11 cellular contexts compared by ENCODE assay signal in the genomic region with DNA sequence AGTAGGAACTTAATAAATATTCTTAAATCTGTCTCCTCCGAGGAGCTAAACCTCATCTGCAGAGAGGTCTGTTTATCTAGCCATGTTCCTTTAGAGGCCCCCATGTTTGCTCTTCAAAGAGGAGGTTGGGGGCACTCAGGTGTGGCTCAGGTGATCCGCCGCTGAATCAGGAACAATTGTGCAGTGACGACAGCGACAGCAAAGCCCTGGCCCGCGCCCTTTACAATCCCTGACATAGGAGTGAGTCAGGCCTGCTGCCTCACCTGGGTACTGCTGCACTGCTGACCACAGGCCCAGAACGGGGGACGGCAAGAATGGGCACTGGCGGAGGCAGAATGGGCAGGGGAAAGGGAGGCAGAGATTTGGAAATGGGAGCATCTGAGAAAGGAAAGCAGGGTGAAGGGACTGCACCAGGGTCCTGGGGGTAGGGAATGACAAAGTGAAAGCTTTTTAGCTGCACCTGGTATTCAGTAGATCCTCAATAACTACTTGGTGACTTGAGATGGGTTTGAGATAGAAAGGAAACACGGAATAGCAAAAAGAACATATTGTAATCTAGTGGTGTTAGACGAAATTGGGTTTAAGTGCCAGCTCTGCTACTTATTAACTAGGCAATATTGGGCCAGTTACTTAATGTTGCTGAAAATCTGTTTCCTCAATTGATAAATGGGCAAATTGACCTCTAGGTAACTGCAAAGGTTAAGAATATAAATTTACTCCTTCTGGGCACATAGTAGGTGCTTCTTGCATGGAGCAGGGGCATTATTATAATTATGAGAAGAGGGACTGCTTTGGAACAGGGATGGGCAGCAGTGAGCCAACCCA. TPM values are rescaled to one million over a fixed set of nuclear protein-coding genes. Genes with fewer than 3 reads are reported as not detected.
A peak's percentile ranks its signal among the peaks of the same experiment; 100 is the strongest.
DNase-seq lines count a peak whose midpoint lies in the region; ATAC-seq, FAIRE-seq and TF ChIP-seq lines count a peak whose summit lies in the region.
"Had no signal": no experiment of that assay in that cellular context is flagged by ENCODE, and none has a peak within 500 bp of the region (broad histone marks: within the 10 kb centered on the region; RNA-seq: fewer than 3 reads in every experiment).

No MANE protein-coding gene starts in this region.

- H3K4me1 ChIP-seq in K562 (replicated peaks in 1 of 2; ENCODE audit: control insufficient read depth in 2 of 2, insufficient read depth in 2 of 2, low read length in 2 of 2) (peaks cover 16 to 29% of the 10 kb centered on the region in 2 experiments), liver (ENCODE audit: control insufficient read depth in 4 of 4, insufficient read depth in 4 of 4, low read length in 3 of 4) (peaks cover 5 to 22% (median 18%) of the 10 kb centered on the region in 4 donors), stomach (peaks cover 35 to 81% (median 69%) of the 10 kb centered on the region in 4 donors)

- ATAC-seq in K562 (no peak), GM19395 (IDR thresholded peaks at IDR 0.05; ENCODE audit: unreplicated experiment) (no peak)

- no peaks in the 10 kb centered on the region for H3K27me3 ChIP-seq in K562 (ENCODE audit: control insufficient read depth in 2 of 2, insufficient read depth in 2 of 2, low read length in 2 of 2)
- no peaks in the 10 kb centered on the region for H3K27me3 ChIP-seq in liver (ENCODE audit: control insufficient read depth in 4 of 4, insufficient read depth in 4 of 4, low read length in 3 of 4)
- no peaks in the 10 kb centered on the region for H3K27me3 ChIP-seq in stomach

- FAIRE-seq in K562 (lab: Jason Lieb, UNC), result no peak

- H3K27ac ChIP-seq in K562 (ENCODE audit: extremely low read depth, low read depth, low read length) (no peak overlapping the region), liver (ENCODE audit: low read depth in 1 of 2, low read length in 2 of 2) (peak overlapping the region; percentile 21 to 70), stomach (peak overlapping the region; percentile 82 to 96 (median 92)), caudate nucleus (ENCODE audit: low read depth, low read length) (no peak overlapping the region)

- H3K9me1 ChIP-seq in K562 (ENCODE audit: control insufficient read depth, insufficient read depth, low read length), result no peaks in the 10 kb centered on the region

- intact Hi-C loops in K562 (cut with micrococcal nuclease) (no loop called here), stomach (cut with DNase I; ENCODE audit: low total_unique reads) (loop anchor here (10.0 kb wide), 1 partner anchor 75 kb away; no protein-coding TSS in a partner anchor)
- intact Hi-C loops in activated T-helper 1 cell treated with anti-CD3 and anti-CD28 coated beads, Interleukin-12 subunit alpha, Interleukin-12 subunit beta, Interleukin-2, Interleukin-4 antibody, amounts not matched to agents 30 ng/mL and 10 ng/mL and 1 ng/mL, durations not matched to agents 14 hours and 24 hours and 36 hours (cut with micrococcal nuclease), result no loop called here

- 61% methylated on average over 12 of the region's 12 CpGs for WGBS in K562 (ENCODE audit: insufficient coverage, low coverage, missing lambda C conversion rate)
- 74% methylated on average over 12 of the region's 12 CpGs for WGBS in liver
- WGBS in stomach, 5 donors, result 38 to 69% (median 52%) methylated on average over 12 of the region's 12 CpGs

- H3K79me2 ChIP-seq in K562 (ENCODE audit: control insufficient read depth, insufficient read depth, low read length), result no peaks in the 10 kb centered on the region

- POLR2A ChIA-PET in K562 (lab: Yijun Ruan, JAX), result interaction anchor here (0.9 to 1.0 kb wide), 3 partner anchors 9 to 71 kb away, joined by 3 to 4 read pairs (median 3); no protein-coding TSS in a partner anchor

- H3K4me3 ChIP-seq in K562 (no peak overlapping the region), liver (ENCODE audit: low read depth in 1 of 3, low read length in 3 of 3) (no peak overlapping the region), stomach (no peak overlapping the region)

- no peaks in the 10 kb centered on the region for H4K20me1 ChIP-seq in K562 (replicated peaks; ENCODE audit: control insufficient read depth, insufficient read depth, low read length)

- CTCF ChIA-PET in K562 (lab: Yijun Ruan, JAX; ENCODE audit: low intra/inter-chr PET ratio), result no interaction called here

- TF ChIP-seq POLR2A in K562 (conservative IDR thresholded peaks at IDR 0.05) (no peak), stomach (IDR thresholded peaks at IDR 0.05) (no peak)

- H3K9ac ChIP-seq in K562 (ENCODE audit: insufficient read depth in 1 of 2, low read depth in 2 of 2, low read length in 2 of 2) (peak overlapping the region in 1 of 2 experiments; percentile 64; a peak in 1 of 4 replicates), liver (ENCODE audit: low read depth in 1 of 2, low read length in 2 of 2) (peak overlapping the region in 1 of 2 donors; percentile 51)

- H3K27me3 Mint-ChIP-seq in activated T-helper 1 cell treated with anti-CD3 and anti-CD28 coated beads, Interleukin-12 subunit alpha, Interleukin-12 subunit beta, Interleukin-2, Interleukin-4 antibody, amounts not matched to agents 30 ng/mL and 10 ng/mL and 1 ng/mL, durations not matched to agents 14 hours and 24 hours and 36 hours (ENCODE audit: insufficient read depth), result peaks cover 1% of the 10 kb centered on the region

- no peak for TF ChIP-seq CTCF in K562 (IDR thresholded peaks at IDR 0.05 in 2 of 3, conservative IDR thresholded peaks at IDR 0.05 in 1 of 3; ENCODE audit: insufficient read depth in 2 of 3, low read depth in 1 of 3, low read length in 3 of 3)
- no peak for TF ChIP-seq CTCF in liver (IDR thresholded peaks at IDR 0.05; ENCODE audit: low read depth, low read length, missing input control)
- no peak for TF ChIP-seq CTCF in stomach (IDR thresholded peaks at IDR 0.05)

- H2AFZ ChIP-seq in K562 (ENCODE audit: low read depth, low read length), result peak overlapping the region; percentile 78

- no peak overlapping the region for H3K27ac Mint-ChIP-seq in activated T-helper 1 cell treated with anti-CD3 and anti-CD28 coated beads, Interleukin-12 subunit alpha, Interleukin-12 subunit beta, Interleukin-2, Interleukin-4 antibody, amounts not matched to agents 30 ng/mL and 10 ng/mL and 1 ng/mL, durations not matched to agents 14 hours and 24 hours and 36 hours

- DNase-seq in HT-29 (ENCODE audit: low spot score), result peak; percentile 83
- no peak for DNase-seq in K562 (ENCODE audit: extremely low read depth in 1 of 4, low spot score in 3 of 4)
- peak; percentile 84 for DNase-seq in stomach
- no peak for DNase-seq in caudate nucleus (lab: John Stamatoyannopoulos, UW)
- DNase-seq in NCI-H1436 treated with DMSO at 0.1 percent for 48 hours (lab: John Stamatoyannopoulos, UW), result no peak
- DNase-seq in activated T-helper 1 cell treated with anti-CD3 and anti-CD28 coated beads, Interleukin-12 subunit alpha, Interleukin-12 subunit beta, Interleukin-2, Interleukin-4 antibody, amounts not matched to agents 30 ng/mL and 10 ng/mL and 1 ng/mL, durations not matched to agents 14 hours and 24 hours and 36 hours (ENCODE audit: low spot score), result no peak
- DNase-seq: aorta, DMS79, NCI-H524 treated with DMSO at 0.1 percent for 48 hours had no signal

- H3K9me3 Mint-ChIP-seq in activated T-helper 1 cell treated with anti-CD3 and anti-CD28 coated beads, Interleukin-12 subunit alpha, Interleukin-12 subunit beta, Interleukin-2, Interleukin-4 antibody, amounts not matched to agents 30 ng/mL and 10 ng/mL and 1 ng/mL, durations not matched to agents 14 hours and 24 hours and 36 hours, result no peaks in the 10 kb centered on the region

- no peak overlapping the region for H3K4me3 Mint-ChIP-seq in activated T-helper 1 cell treated with anti-CD3 and anti-CD28 coated beads, Interleukin-12 subunit alpha, Interleukin-12 subunit beta, Interleukin-2, Interleukin-4 antibody, amounts not matched to agents 30 ng/mL and 10 ng/mL and 1 ng/mL, durations not matched to agents 14 hours and 24 hours and 36 hours

- H3K9me3 ChIP-seq in K562 (replicated peaks; ENCODE audit: control insufficient read depth, insufficient read depth, low read depth, low read length) (no peaks in the 10 kb centered on the region), liver (ENCODE audit: control insufficient read depth in 4 of 4, low read length in 3 of 4) (no peaks in the 10 kb centered on the region), stomach (no peaks in the 10 kb centered on the region)

- H3K36me3 ChIP-seq in K562 (ENCODE audit: control insufficient read depth, insufficient read depth, low read length) (no peaks in the 10 kb centered on the region), liver (ENCODE audit: control insufficient read depth in 4 of 4, insufficient read depth in 3 of 4, low read depth in 1 of 4, low read length in 3 of 4) (no peaks in the 10 kb centered on the region), stomach (no peaks in the 10 kb centered on the region)

- TF ChIP-seq RAD21 in K562 (CRISPR knock-in tag; conservative IDR thresholded peaks at IDR 0.05 in 1 of 2, IDR thresholded peaks at IDR 0.05 in 1 of 2), result no peak
- peak; percentile 22 to 36 for TF ChIP-seq RAD21 in liver (IDR thresholded peaks at IDR 0.05)

- in situ Hi-C loops in K562 (cut with MboI), result loop anchor here (5.0 kb wide), 1 partner anchor 63 kb away; no protein-coding TSS in a partner anchor

- no peaks in the 10 kb centered on the region for H3K36me3 Mint-ChIP-seq in activated T-helper 1 cell treated with anti-CD3 and anti-CD28 coated beads, Interleukin-12 subunit alpha, Interleukin-12 subunit beta, Interleukin-2, Interleukin-4 antibody, amounts not matched to agents 30 ng/mL and 10 ng/mL and 1 ng/mL, durations not matched to agents 14 hours and 24 hours and 36 hours (ENCODE audit: low read depth)

- no TSS peak for BruUV-seq in K562 (replicated peaks; lab: Mats Ljungman, UMichigan)

- H3K4me2 ChIP-seq in K562 (ENCODE audit: insufficient read depth, low read length), result no peak overlapping the region

- H3K4me1 Mint-ChIP-seq in activated T-helper 1 cell treated with anti-CD3 and anti-CD28 coated beads, Interleukin-12 subunit alpha, Interleukin-12 subunit beta, Interleukin-2, Interleukin-4 antibody, amounts not matched to agents 30 ng/mL and 10 ng/mL and 1 ng/mL, durations not matched to agents 14 hours and 24 hours and 36 hours (ENCODE audit: low read depth), result peaks cover 37% of the 10 kb centered on the region

- TF ChIP-seq EP300 in K562 (IDR thresholded peaks at IDR 0.05; ENCODE audit: low read length) (no peak), stomach (IDR thresholded peaks at IDR 0.05) (no peak)

RNA-seq across cellular contexts. Expression of a gene that starts 5.4 kb away (rescaled TPM):
- total RNA-seq in HT-29 (2014; rRNA removed; shearing (Covaris generic)), result 200 and 206 TPM in 2 replicates
- 15.2 and 21.4 TPM in 2 replicates for total RNA-seq in K562 (2011; cell fraction: chromatin; rRNA removed; ENCODE audit: low replicate concordance)
- total RNA-seq in K562 (2011; cell fraction: nucleolus; rRNA removed), result 22.4 and 29.0 TPM in 2 replicates
- total RNA-seq in K562 (2011; cell fraction: nucleoplasm; rRNA removed), result 21.0 and 27.1 TPM in 2 replicates
- total RNA-seq in K562 (2014; rRNA removed) (18.7 and 24.7 TPM in 2 replicates), K562 (2014; rRNA removed; fragmentation: Illumina TruSeq; extraction: Trizol) (8.0 and 8.2 TPM in 2 replicates), K562 (2015; rRNA removed; fragmentation: Illumina TruSeq; extraction: Trizol) (13.0 and 15.1 TPM in 2 replicates), K562 (2021) (23.4 and 24.1 TPM in 2 replicates), liver (1 to 10 TPM; 1.3 to 6.5 TPM), stomach (100 to 1,000 TPM in 2 of 5 donors, 10 to 100 TPM in 3; 16.5 to 144 (median 92.8) TPM)
- polyA plus RNA-seq in K562 (2011; rRNA removed) (8.8 and 11.5 TPM in 2 replicates), K562 (2014; fragmentation: Illumina TruSeq; extraction: Trizol) (11.4 and 12.5 TPM in 2 replicates), K562 (2014; fragmentation: Nextera tagmentation; extraction: Ambion mirVana) (1 to 10 TPM; 1.5 to 1.7 TPM), K562 (2014; rRNA removed) (26.0 and 30.0 TPM in 2 replicates), liver (1 to 10 TPM; 6.9 to 8.1 TPM), stomach (100 to 1,000 TPM; 112 to 187 (median 147) TPM)
- 9.9 and 20.6 TPM in 2 replicates for polyA plus RNA-seq in K562 (2011; cell fraction: cytosol; rRNA removed)
- 25.7 and 32.6 TPM in 2 replicates for polyA plus RNA-seq in K562 (2011; cell fraction: nucleus; rRNA removed)
- 30.7 and 77.8 TPM in 2 replicates for polyA plus RNA-seq in K562 (2012)
- 3.8 and 6.5 TPM in 2 replicates for polyA minus RNA-seq in K562 (2011; rRNA and poly(A)+ RNA removed)
- polyA minus RNA-seq in K562 (2011; cell fraction: cytosol; rRNA and poly(A)+ RNA removed), result 5.3 and 6.8 TPM in 2 replicates
- polyA minus RNA-seq in K562 (2011; cell fraction: nucleus; rRNA and poly(A)+ RNA removed), result 9.7 and 12.9 TPM in 2 replicates
- 578 and 603 TPM in 2 replicates for total RNA-seq in activated T-helper 1 cell treated with anti-CD3 and anti-CD28 coated beads, Interleukin-12 subunit alpha, Interleukin-12 subunit beta, Interleukin-2, Interleukin-4 antibody, amounts not matched to agents 30 ng/mL and 10 ng/mL and 1 ng/mL, durations not matched to agents 14 hours and 24 hours and 36 hours

RNA-seq across cellular contexts. Expression of a gene that starts 7.3 kb away (rescaled TPM):
- total RNA-seq in HT-29 (2014; rRNA removed; shearing (Covaris generic)), result 142 and 152 TPM in 2 replicates
- 164 and 277 TPM in 2 replicates for total RNA-seq in K562 (2011; cell fraction: chromatin; rRNA removed; ENCODE audit: low replicate concordance)
- 152 and 165 TPM in 2 replicates for total RNA-seq in K562 (2011; cell fraction: nucleolus; rRNA removed)
- total RNA-seq in K562 (2011; cell fraction: nucleoplasm; rRNA removed), result 155 and 194 TPM in 2 replicates
- 118 and 131 TPM in 2 replicates for total RNA-seq in K562 (2014; rRNA removed)
- 84.7 and 84.8 TPM in 2 replicates for total RNA-seq in K562 (2014; rRNA removed; fragmentation: Illumina TruSeq; extraction: Trizol)
- total RNA-seq in K562 (2015; rRNA removed; fragmentation: Illumina TruSeq; extraction: Trizol), result 101 and 102 TPM in 2 replicates
- 124 and 127 TPM in 2 replicates for total RNA-seq in K562 (2021)
- polyA plus RNA-seq in K562 (2011; rRNA removed), result 131 and 154 TPM in 2 replicates
- 144 and 149 TPM in 2 replicates for polyA plus RNA-seq in K562 (2011; cell fraction: cytosol; rRNA removed)
- polyA plus RNA-seq in K562 (2011; cell fraction: nucleus; rRNA removed), result 209 and 233 TPM in 2 replicates
- 135 and 272 TPM in 2 replicates for polyA plus RNA-seq in K562 (2012)
- 138 and 144 TPM in 2 replicates for polyA plus RNA-seq in K562 (2014; fragmentation: Illumina TruSeq; extraction: Trizol)
- polyA plus RNA-seq in K562 (2014; fragmentation: Nextera tagmentation; extraction: Ambion mirVana), result 10 to 100 TPM; 11.7 to 12.0 TPM
- polyA plus RNA-seq in K562 (2014; rRNA removed), result 149 and 174 TPM in 2 replicates
- 122 and 132 TPM in 2 replicates for polyA minus RNA-seq in K562 (2011; rRNA and poly(A)+ RNA removed)
- 72.2 and 76.2 TPM in 2 replicates for polyA minus RNA-seq in K562 (2011; cell fraction: cytosol; rRNA and poly(A)+ RNA removed)
- 38.5 and 58.5 TPM in 2 replicates for polyA minus RNA-seq in K562 (2011; cell fraction: nucleus; rRNA and poly(A)+ RNA removed)
- total RNA-seq in liver, result 10 to 100 TPM; 38.6 to 60.5 TPM
- 10 to 100 TPM; 58.4 to 99.8 TPM for polyA plus RNA-seq in liver
- total RNA-seq in stomach, result 100 to 1,000 TPM in 2 of 5 donors, 10 to 100 TPM in 3; 40.6 to 201 (median 74.7) TPM
- 100 to 1,000 TPM; 145 to 178 (median 151) TPM for polyA plus RNA-seq in stomach
- 252 and 262 TPM in 2 replicates for total RNA-seq in activated T-helper 1 cell treated with anti-CD3 and anti-CD28 coated beads, Interleukin-12 subunit alpha, Interleukin-12 subunit beta, Interleukin-2, Interleukin-4 antibody, amounts not matched to agents 30 ng/mL and 10 ng/mL and 1 ng/mL, durations not matched to agents 14 hours and 24 hours and 36 hours

RNA-seq across cellular contexts. Expression of a gene that starts 29.6 kb away (rescaled TPM):
- 935 and 959 TPM in 2 replicates for total RNA-seq in HT-29 (2014; rRNA removed; shearing (Covaris generic))
- total RNA-seq in K562 (2011; cell fraction: chromatin; rRNA removed; ENCODE audit: low replicate concordance), result 127 and 264 TPM in 2 replicates
- 272 and 276 TPM in 2 replicates for total RNA-seq in K562 (2011; cell fraction: nucleolus; rRNA removed)
- 270 and 313 TPM in 2 replicates for total RNA-seq in K562 (2011; cell fraction: nucleoplasm; rRNA removed)
- total RNA-seq in K562 (2014; rRNA removed) (1,062 and 1,409 TPM in 2 replicates), K562 (2014; rRNA removed; fragmentation: Illumina TruSeq; extraction: Trizol) (863 and 971 TPM in 2 replicates), K562 (2015; rRNA removed; fragmentation: Illumina TruSeq; extraction: Trizol) (1,443 and 1,478 TPM in 2 replicates), K562 (2021) (1,495 and 1,529 TPM in 2 replicates), liver (100 to 1,000 TPM; 197 to 533 TPM), stomach (100 to 1,000 TPM in 4 of 5 donors, 10 to 100 TPM in 1; 67.5 to 177 (median 109) TPM)
- polyA plus RNA-seq in K562 (2011; rRNA removed) (2,369 and 2,705 TPM in 2 replicates), K562 (2014; fragmentation: Illumina TruSeq; extraction: Trizol) (2,541 and 2,870 TPM in 2 replicates), K562 (2014; fragmentation: Nextera tagmentation; extraction: Ambion mirVana) (1,000 to 10,000 TPM; 1,106 to 1,864 TPM), K562 (2014; rRNA removed) (1,462 and 1,903 TPM in 2 replicates), liver (100 to 1,000 TPM; 115 to 224 TPM), stomach (100 to 1,000 TPM; 127 to 223 (median 183) TPM)
- 2,776 and 3,265 TPM in 2 replicates for polyA plus RNA-seq in K562 (2011; cell fraction: cytosol; rRNA removed)
- 619 and 708 TPM in 2 replicates for polyA plus RNA-seq in K562 (2011; cell fraction: nucleus; rRNA removed)
- polyA plus RNA-seq in K562 (2012), result 1,523 and 1,878 TPM in 2 replicates
- polyA minus RNA-seq in K562 (2011; rRNA and poly(A)+ RNA removed), result 1,764 and 2,070 TPM in 2 replicates
- 880 and 960 TPM in 2 replicates for polyA minus RNA-seq in K562 (2011; cell fraction: cytosol; rRNA and poly(A)+ RNA removed)
- polyA minus RNA-seq in K562 (2011; cell fraction: nucleus; rRNA and poly(A)+ RNA removed), result 140 and 261 TPM in 2 replicates
- total RNA-seq in activated T-helper 1 cell treated with anti-CD3 and anti-CD28 coated beads, Interleukin-12 subunit alpha, Interleukin-12 subunit beta, Interleukin-2, Interleukin-4 antibody, amounts not matched to agents 30 ng/mL and 10 ng/mL and 1 ng/mL, durations not matched to agents 14 hours and 24 hours and 36 hours, result 1,001 and 1,002 TPM in 2 replicates

RNA-seq across cellular contexts. Expression of a gene that starts 32.7 kb away (rescaled TPM):
- 24.8 and 24.9 TPM in 2 replicates for total RNA-seq in HT-29 (2014; rRNA removed; shearing (Covaris generic))
- total RNA-seq in K562 (2011; cell fraction: chromatin; rRNA removed; ENCODE audit: low replicate concordance), result 79.5 and 80.7 TPM in 2 replicates
- total RNA-seq in K562 (2011; cell fraction: nucleolus; rRNA removed), result 47.5 and 50.5 TPM in 2 replicates
- 62.0 and 85.1 TPM in 2 replicates for total RNA-seq in K562 (2011; cell fraction: nucleoplasm; rRNA removed)
- 15.7 and 24.3 TPM in 2 replicates for total RNA-seq in K562 (2014; rRNA removed)
- total RNA-seq in K562 (2014; rRNA removed; fragmentation: Illumina TruSeq; extraction: Trizol), result 20.0 and 25.5 TPM in 2 replicates
- total RNA-seq in K562 (2015; rRNA removed; fragmentation: Illumina TruSeq; extraction: Trizol), result 15.6 and 18.2 TPM in 2 replicates
- 96.8 and 114 TPM in 2 replicates for total RNA-seq in K562 (2021)
- polyA plus RNA-seq in K562 (2011; rRNA removed), result 21.5 and 55.8 TPM in 2 replicates
- polyA plus RNA-seq in K562 (2011; cell fraction: cytosol; rRNA removed), result 28.0 and 35.1 TPM in 2 replicates
- polyA plus RNA-seq in K562 (2011; cell fraction: nucleus; rRNA removed), result 105 and 141 TPM in 2 replicates
- 68.1 and 105 TPM in 2 replicates for polyA plus RNA-seq in K562 (2012)
- 72.9 and 95.4 TPM in 2 replicates for polyA plus RNA-seq in K562 (2014; fragmentation: Illumina TruSeq; extraction: Trizol)
- 1 to 10 TPM; 8.2 to 8.8 TPM for polyA plus RNA-seq in K562 (2014; fragmentation: Nextera tagmentation; extraction: Ambion mirVana)
- polyA plus RNA-seq in K562 (2014; rRNA removed), result 31.3 and 35.0 TPM in 2 replicates
- polyA minus RNA-seq in K562 (2011; rRNA and poly(A)+ RNA removed), result 24.0 and 34.6 TPM in 2 replicates
- 56.9 and 94.9 TPM in 2 replicates for polyA minus RNA-seq in K562 (2011; cell fraction: cytosol; rRNA and poly(A)+ RNA removed)
- polyA minus RNA-seq in K562 (2011; cell fraction: nucleus; rRNA and poly(A)+ RNA removed), result 16.4 and 27.8 TPM in 2 replicates
- total RNA-seq in liver, result 10 to 100 TPM in 1 of 2 donors, 1 to 10 TPM in 1; 9.0 to 15.5 TPM
- polyA plus RNA-seq in liver, result 1 to 10 TPM; 5.9 to 7.7 TPM
- total RNA-seq in stomach, result 100 to 1,000 TPM in 2 of 5 donors, 10 to 100 TPM in 2, 1 to 10 TPM in 1; 9.6 to 153 (median 99.2) TPM
- 1 to 10 TPM; 3.8 to 8.7 (median 4.2) TPM for polyA plus RNA-seq in stomach
- total RNA-seq in activated T-helper 1 cell treated with anti-CD3 and anti-CD28 coated beads, Interleukin-12 subunit alpha, Interleukin-12 subunit beta, Interleukin-2, Interleukin-4 antibody, amounts not matched to agents 30 ng/mL and 10 ng/mL and 1 ng/mL, durations not matched to agents 14 hours and 24 hours and 36 hours, result 93.7 and 95.7 TPM in 2 replicates

RNA-seq across cellular contexts. Expression of a gene that starts 59.0 kb away (rescaled TPM):
- total RNA-seq in HT-29 (2014; rRNA removed; shearing (Covaris generic)), result 16.2 and 18.3 TPM in 2 replicates
- total RNA-seq in K562 (2011; cell fraction: chromatin; rRNA removed; ENCODE audit: low replicate concordance), result 17.1 and 42.3 TPM in 2 replicates
- 41.3 and 48.0 TPM in 2 replicates for total RNA-seq in K562 (2011; cell fraction: nucleolus; rRNA removed)
- total RNA-seq in K562 (2011; cell fraction: nucleoplasm; rRNA removed), result 51.0 and 61.6 TPM in 2 replicates
- 9.7 and 12.4 TPM in 2 replicates for total RNA-seq in K562 (2014; rRNA removed)
- total RNA-seq in K562 (2014; rRNA removed; fragmentation: Illumina TruSeq; extraction: Trizol), result 10.6 and 14.4 TPM in 2 replicates
- total RNA-seq in K562 (2015; rRNA removed; fragmentation: Illumina TruSeq; extraction: Trizol), result 17.4 and 18.1 TPM in 2 replicates
- 32.9 and 35.7 TPM in 2 replicates for total RNA-seq in K562 (2021)
- 12.6 and 22.9 TPM in 2 replicates for polyA plus RNA-seq in K562 (2011; rRNA removed)
- 26.4 and 41.5 TPM in 2 replicates for polyA plus RNA-seq in K562 (2011; cell fraction: cytosol; rRNA removed)
- polyA plus RNA-seq in K562 (2011; cell fraction: nucleus; rRNA removed), result 28.3 and 48.5 TPM in 2 replicates
- polyA plus RNA-seq in K562 (2012), result 45.0 and 59.0 TPM in 2 replicates
- polyA plus RNA-seq in K562 (2014; fragmentation: Illumina TruSeq; extraction: Trizol), result 57.9 and 58.2 TPM in 2 replicates
- 10 to 100 TPM; 16.1 to 18.6 TPM for polyA plus RNA-seq in K562 (2014; fragmentation: Nextera tagmentation; extraction: Ambion mirVana)
- polyA plus RNA-seq in K562 (2014; rRNA removed), result 19.4 and 22.5 TPM in 2 replicates
- polyA minus RNA-seq in K562 (2011; rRNA and poly(A)+ RNA removed), result 14.4 and 15.0 TPM in 2 replicates
- polyA minus RNA-seq in K562 (2011; cell fraction: cytosol; rRNA and poly(A)+ RNA removed), result 19.7 and 29.2 TPM in 2 replicates
- 12.0 and 14.7 TPM in 2 replicates for polyA minus RNA-seq in K562 (2011; cell fraction: nucleus; rRNA and poly(A)+ RNA removed)
- 1 to 10 TPM in 1 of 2 donors, under 1 TPM in 1; 0.59 to 2.3 TPM for total RNA-seq in liver
- 1 to 10 TPM; 2.4 to 3.3 TPM for polyA plus RNA-seq in liver
- 1 to 10 TPM in 4 of 5 donors, under 1 TPM in 1; 0.92 to 6.4 (median 2.9) TPM for total RNA-seq in stomach
- polyA plus RNA-seq in stomach, result 10 to 100 TPM in 1 of 3 donors, 1 to 10 TPM in 2; 4.1 to 15.8 (median 8.5) TPM
- total RNA-seq in activated T-helper 1 cell treated with anti-CD3 and anti-CD28 coated beads, Interleukin-12 subunit alpha, Interleukin-12 subunit beta, Interleukin-2, Interleukin-4 antibody, amounts not matched to agents 30 ng/mL and 10 ng/mL and 1 ng/mL, durations not matched to agents 14 hours and 24 hours and 36 hours, result 15.5 and 15.9 TPM in 2 replicates

Comparison
In these comparisons a context has a peak if more than half of its experiments do, and no peak if none do; other contexts are left out.
1. DNase-seq: peak in HT-29 (single experiment) and stomach (single experiment); none in K562 (0 of 4), caudate nucleus (0 of 61), NCI-H1436 treated with DMSO at 0.1 percent for 48 hours (single experiment) and activated T-helper 1 cell treated with anti-CD3 and anti-CD28 coated beads, Interleukin-12 subunit alpha, Interleukin-12 subunit beta, Interleukin-2, Interleukin-4 antibody, amounts not matched to agents 30 ng/mL and 10 ng/mL and 1 ng/mL, durations not matched to agents 14 hours and 24 hours and 36 hours (single experiment).
2. H3K27ac ChIP-seq: peak in liver (2 of 2) and stomach (5 of 5); none in K562 (single experiment) and caudate nucleus (single experiment).